ENCODE assay signal across 25 cellular contexts in genomic region chr17:70091005-70091568, GRCh38. TPM values are rescaled to one million over a fixed set of nuclear protein-coding genes. Genes with fewer than 3 reads are reported as not detected.
DNase-seq lines count a peak whose midpoint lies in the region; ATAC-seq, FAIRE-seq and TF ChIP-seq lines count a peak whose summit lies in the region.
"Had no signal": no experiment of that assay in that cellular context is flagged by ENCODE, and none has a peak within 500 bp of the region (broad histone marks: within the 10 kb centered on the region; RNA-seq: fewer than 3 reads in every experiment).

No MANE protein-coding gene starts in this region.

- no peaks in the 10 kb centered on the region for H3K9me3 Mint-ChIP-seq in activated CD4-positive, alpha-beta T cell treated with anti-CD3 and anti-CD28 coated beads for 36 hours (ENCODE audit: low read depth)
- H3K9me3 Mint-ChIP-seq: CD8-positive, alpha-beta memory T cell had no signal

- H3K9me3 ChIP-seq in PC-3 (ENCODE audit: low read length), result no peaks in the 10 kb centered on the region
- H3K9me3 ChIP-seq in endothelial cell of umbilical vein (replicated peaks; ENCODE audit: control insufficient read depth, insufficient read depth, low read length), result no peaks in the 10 kb centered on the region
- no peaks in the 10 kb centered on the region for H3K9me3 ChIP-seq in thyroid gland

- H3F3A ChIP-seq in PC-3 (ENCODE audit: low read length, unreplicated experiment), result no peaks in the 10 kb centered on the region

- no peaks in the 10 kb centered on the region for H3K9me2 ChIP-seq in PC-3 (replicated peaks; ENCODE audit: low read length)

- H3K36me3 ChIP-seq in PC-3 (ENCODE audit: low read depth, low read length) (no peaks in the 10 kb centered on the region), endothelial cell of umbilical vein (ENCODE audit: control insufficient read depth in 2 of 2, extremely low read depth in 1 of 2, insufficient read depth in 2 of 2, low read length in 2 of 2) (no peaks in the 10 kb centered on the region), thyroid gland (no peaks in the 10 kb centered on the region)

- BruUV-seq in PC-3 (replicated peaks; lab: Mats Ljungman, UMichigan) (no TSS peak), endothelial cell of umbilical vein (replicated peaks; lab: Mats Ljungman, UMichigan) (no TSS peak)

- peaks cover 22% of the 10 kb centered on the region for H3K4me1 ChIP-seq in PC-3 (ENCODE audit: insufficient read depth, low read length)
- peaks cover 9% of the 10 kb centered on the region for H3K4me1 ChIP-seq in endothelial cell of umbilical vein (ENCODE audit: control insufficient read depth, extremely low read depth, insufficient read depth, low read length)
- peaks cover 19 to 46% of the 10 kb centered on the region in 2 donors for H3K4me1 ChIP-seq in thyroid gland

- no peak for FAIRE-seq in endothelial cell of umbilical vein (lab: Jason Lieb, UNC)
- FAIRE-seq: H54 had no signal

- dilution Hi-C loops in endothelial cell of umbilical vein (cut with MboI; ENCODE audit: extremely low pct_ligation_motif_present, low sequenced_read_pairs), result no loop called here

- H3K9ac ChIP-seq in PC-3 (ENCODE audit: low read length) (no peak overlapping the region), endothelial cell of umbilical vein (replicated peaks; ENCODE audit: extremely low read depth, insufficient read depth, low read length) (no peak overlapping the region)

- intact Hi-C loops in activated CD4-positive, alpha-beta T cell treated with anti-CD3 and anti-CD28 coated beads for 36 hours (cut with DNase I, micrococcal nuclease), result no loop called here
- intact Hi-C loops in PC-3 (cut with micrococcal nuclease) (loop anchor here (2.0 to 5.0 kb wide), 3 partner anchors 78 to 484 kb away; partner anchors contain the start of gene KCNJ2), endothelial cell of umbilical vein (cut with micrococcal nuclease) (no loop called here), thyroid gland (cut with DNase I) (no loop called here)

- H3K4me3 Mint-ChIP-seq in activated CD4-positive, alpha-beta T cell treated with anti-CD3 and anti-CD28 coated beads for 36 hours, result no peak overlapping the region
- H3K4me3 Mint-ChIP-seq: CD8-positive, alpha-beta memory T cell had no signal

- 80 to 92% methylated on average over 2 of the region's 2 CpGs for WGBS in thyroid gland, 2 donors

- peaks cover 3% of the 10 kb centered on the region for H3K4me1 Mint-ChIP-seq in activated CD4-positive, alpha-beta T cell treated with anti-CD3 and anti-CD28 coated beads for 36 hours
- H3K4me1 Mint-ChIP-seq: CD8-positive, alpha-beta memory T cell had no signal

- H3K4me2 ChIP-seq in PC-3 (ENCODE audit: low read length) (0 out of 2 replicates have a peak overlapping the region, but pooled peaks have one; percentile 18), endothelial cell of umbilical vein (ENCODE audit: insufficient read depth, low read length) (peak overlapping the region; percentile 12)

- POLR2A ChIA-PET in activated CD4-positive, alpha-beta T cell treated with anti-CD3 and anti-CD28 coated beads for 36 hours (lab: Charles Lee), result no interaction called here
- POLR2A ChIA-PET in PC-3 (lab: Charles Lee; ENCODE audit: unreplicated experiment) (interaction anchor here (0.6 kb wide), 1 partner anchor 573 kb away, joined by 18 read pairs; no protein-coding TSS in a partner anchor), endothelial cell of umbilical vein (lab: Charles Lee) (no interaction called here)

- DNase-seq in activated CD4-positive, alpha-beta T cell treated with anti-CD3 and anti-CD28 coated beads for 36 hours, result no peak
- DNase-seq in activated CD4-positive, alpha-beta T cell treated with anti-CD3 and anti-CD28 coated beads for 48 hours, result no peak
- DNase-seq in PC-3 (no peak), endothelial cell of umbilical vein (ENCODE audit: low read depth, low spot score) (peak; percentile 27), thyroid gland (no peak), DMS114 treated with DMSO at 0.1 percent for 48 hours (lab: John Stamatoyannopoulos, UW; ENCODE audit: unreplicated experiment) (no peak), NCI-H1048 (lab: John Stamatoyannopoulos, UW) (no peak)
- no peak for DNase-seq in activated naive CD4-positive, alpha-beta T cell (lab: John Stamatoyannopoulos, UW)
- DNase-seq: 8988T; Calu3; CD8-positive, alpha-beta memory T cell; EL; Kasumi-1; MM.1S; NCI-H1092; NCI-H1436; NCI-H1930; NCI-H226; NCI-H510A treated with DMSO at 0.1 percent for 48 hours; NCI-H748 treated with DMSO at 0.1 percent for 48 hours; RPMI8226; SHP77 had no signal

- H3K9me1 ChIP-seq in endothelial cell of umbilical vein (replicated peaks; ENCODE audit: control insufficient read depth, extremely low read depth, insufficient read depth, low read length), result no peaks in the 10 kb centered on the region

- no peaks in the 10 kb centered on the region for H3K27me3 Mint-ChIP-seq in activated CD4-positive, alpha-beta T cell treated with anti-CD3 and anti-CD28 coated beads for 36 hours
- H3K27me3 Mint-ChIP-seq: CD8-positive, alpha-beta memory T cell had no signal

- no peak for TF ChIP-seq CTCF in PC-3 (conservative IDR thresholded peaks at IDR 0.05; ENCODE audit: low read depth, low read length)
- TF ChIP-seq CTCF in endothelial cell of umbilical vein (IDR thresholded peaks at IDR 0.05; ENCODE audit: extremely low read depth in 1 of 2, insufficient read depth in 1 of 2, low read depth in 1 of 2, low read length in 2 of 2), result no peak
- no peak for TF ChIP-seq CTCF in thyroid gland (IDR thresholded peaks at IDR 0.05)

- CTCF ChIA-PET in activated CD4-positive, alpha-beta T cell treated with anti-CD3 and anti-CD28 coated beads for 36 hours (lab: Charles Lee), result no interaction called here
- CTCF ChIA-PET in PC-3 (lab: Charles Lee), result interaction anchor here (0.5 kb wide), 1 partner anchor 544 kb away, joined by 5 read pairs; no protein-coding TSS in a partner anchor
- CTCF ChIA-PET in endothelial cell of umbilical vein (lab: Charles Lee), result interaction anchor here (1.1 kb wide), 1 partner anchor 10 kb away, joined by 4 read pairs; no protein-coding TSS in a partner anchor

- H3K27me3 ChIP-seq in PC-3 (ENCODE audit: low read length) (no peaks in the 10 kb centered on the region), endothelial cell of umbilical vein (ENCODE audit: control insufficient read depth in 2 of 2, insufficient read depth in 2 of 2, low read length in 2 of 2) (no peaks in the 10 kb centered on the region), thyroid gland (no peaks in the 10 kb centered on the region)

- peak; percentile 42 for ATAC-seq in activated CD4-positive, alpha-beta T cell treated with anti-CD3 and anti-CD28 coated beads for 36 hours
- no peak for ATAC-seq in PC-3

- no peak overlapping the region for H3K27ac Mint-ChIP-seq in activated CD4-positive, alpha-beta T cell treated with anti-CD3 and anti-CD28 coated beads for 36 hours
- H3K27ac Mint-ChIP-seq: CD8-positive, alpha-beta memory T cell had no signal

- TF ChIP-seq POLR2A in endothelial cell of umbilical vein (IDR thresholded peaks at IDR 0.05; ENCODE audit: low read depth, low read length), result no peak
- no peak for TF ChIP-seq POLR2A in thyroid gland (IDR thresholded peaks at IDR 0.05)

- H4K20me1 ChIP-seq in PC-3 (ENCODE audit: low read length), result no peaks in the 10 kb centered on the region
- no peaks in the 10 kb centered on the region for H4K20me1 ChIP-seq in endothelial cell of umbilical vein (replicated peaks; ENCODE audit: control insufficient read depth, extremely low read depth, insufficient read depth, low read length)

- no peak overlapping the region for H2AFZ ChIP-seq in PC-3 (ENCODE audit: low read length)
- peak overlapping the region; percentile 22 for H2AFZ ChIP-seq in endothelial cell of umbilical vein (ENCODE audit: low read depth, low read length)

- H3K79me2 ChIP-seq in PC-3 (ENCODE audit: low read length), result no peaks in the 10 kb centered on the region
- no peaks in the 10 kb centered on the region for H3K79me2 ChIP-seq in endothelial cell of umbilical vein (ENCODE audit: control insufficient read depth, insufficient read depth, low read length)

- no peak overlapping the region for H3K4me3 ChIP-seq in PC-3 (ENCODE audit: low read length)
- no peak overlapping the region for H3K4me3 ChIP-seq in endothelial cell of umbilical vein (replicated peaks in 1 of 3; ENCODE audit: insufficient read depth in 1 of 3, low read depth in 1 of 3, low read length in 3 of 3)
- H3K4me3 ChIP-seq in thyroid gland (replicated peaks in 1 of 3), result no peak overlapping the region
- H3K4me3 ChIP-seq: SK-N-MC had no signal

- H3K27ac ChIP-seq in PC-3 (ENCODE audit: low read length), result no peak overlapping the region
- no peak overlapping the region for H3K27ac ChIP-seq in endothelial cell of umbilical vein (ENCODE audit: insufficient read depth, low read depth, low read length)
- peak overlapping the region in 2 of 3 donors; percentile 31 to 53 for H3K27ac ChIP-seq in thyroid gland
- H3K27ac ChIP-seq: C4-2B, SK-N-MC had no signal

- no peaks in the 10 kb centered on the region for H3K36me3 Mint-ChIP-seq in activated CD4-positive, alpha-beta T cell treated with anti-CD3 and anti-CD28 coated beads for 36 hours (ENCODE audit: low read depth)
- H3K36me3 Mint-ChIP-seq: CD8-positive, alpha-beta memory T cell had no signal

TF ChIP-seq in endothelial cell of umbilical vein, 7 proteins besides CTCF, POLR2A, EP300 and RAD21 (continues in another document):
- TF ChIP-seq MYC (IDR thresholded peaks at IDR 0.05; ENCODE audit: low read depth, low read length) (no peak), POLR2AphosphoS5 (IDR thresholded peaks at IDR 0.05; ENCODE audit: insufficient read depth, low read depth, low read length) (no peak), JUN (IDR thresholded peaks at IDR 0.05; ENCODE audit: borderline replicate concordance, insufficient read depth, insufficient read length, low read depth) (no peak), GATA2 (IDR thresholded peaks at IDR 0.05; ENCODE audit: insufficient read depth, insufficient read length, low read depth, low read length) (peak; percentile 45), FOS (IDR thresholded peaks at IDR 0.05; ENCODE audit: borderline replicate concordance, insufficient read depth, low read length) (peak; percentile 16)

RNA-seq across cellular contexts. Expression of gene KCNJ16, which starts 16.1 kb away (rescaled TPM):
- not detected for total RNA-seq in activated CD4-positive, alpha-beta T cell treated with anti-CD3 and anti-CD28 coated beads for 36 hours
- not detected in 2 replicates for total RNA-seq in PC-3 (2014; rRNA removed)
- total RNA-seq in endothelial cell of umbilical vein, result not detected in 2 replicates
- 0.07 and 0.08 TPM in 2 replicates for polyA plus RNA-seq in endothelial cell of umbilical vein
- 0.01 and 0.06 TPM in 2 replicates for polyA plus RNA-seq in endothelial cell of umbilical vein (2011; cell fraction: cytosol; rRNA removed)
- polyA plus RNA-seq in endothelial cell of umbilical vein (2011; cell fraction: nucleus; rRNA removed), result 0.10 and 0.20 TPM in 2 replicates
- 0.05 and 0.14 TPM in 2 replicates for polyA plus RNA-seq in endothelial cell of umbilical vein (2012)
- polyA minus RNA-seq in endothelial cell of umbilical vein, result not detected in 2 replicates
- polyA minus RNA-seq in endothelial cell of umbilical vein (2011; cell fraction: cytosol; rRNA and poly(A)+ RNA removed), result not detected
- 0.34 TPM in 1 of 2 replicates, not detected in the other for polyA minus RNA-seq in endothelial cell of umbilical vein (2011; cell fraction: nucleus; rRNA and poly(A)+ RNA removed)
- total RNA-seq in thyroid gland, result 100 to 1,000 TPM; 296 to 403 (median 324) TPM
- total RNA-seq: Calu3; CD8-positive, alpha-beta memory T cell had no signal
- polyA plus RNA-seq: CD8-positive, alpha-beta memory T cell had no signal

Comparison
In these comparisons a context has a peak if more than half of its experiments do, and no peak if none do; other contexts are left out.
1. H3K27ac ChIP-seq: peak in thyroid gland (2 of 3); none in PC-3 (single experiment) and endothelial cell of umbilical vein (single experiment).
2. RNA of gene KCNJ16, which starts 16.1 kb away (total RNA-seq): 296 to 403 TPM in thyroid gland; not detected in endothelial cell of umbilical vein, not detected in activated CD4-positive, alpha-beta T cell treated with anti-CD3 and anti-CD28 coated beads for 36 hours and not detected in PC-3; every median in the first group is over 100 times any median in the second.